29 cellular contexts compared by ENCODE assay signal in the genomic region with DNA sequence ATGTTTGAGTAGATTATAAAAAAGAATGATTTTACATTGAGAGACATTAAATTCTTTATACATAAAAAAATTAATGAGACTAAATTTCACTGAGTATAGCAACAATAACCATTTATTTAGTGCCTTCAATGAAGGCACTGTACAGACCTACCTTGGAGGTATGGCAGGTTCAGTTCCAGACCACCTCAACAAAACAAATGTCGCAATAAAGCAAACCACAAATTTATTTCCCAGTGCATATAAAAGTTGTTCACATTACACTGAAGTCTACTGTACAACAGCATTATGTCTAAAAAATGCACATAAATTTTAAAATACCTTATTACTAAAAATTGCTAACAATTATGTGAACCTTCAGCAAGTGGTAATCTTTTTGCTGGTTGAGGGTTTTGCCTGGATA.
"Had no signal": no experiment of that assay in that cellular context is flagged by ENCODE, and none has a peak within 500 bp of the region (broad histone marks: within the 10 kb centered on the region; RNA-seq: fewer than 3 reads in every experiment).

No MANE protein-coding gene starts in this region.

- H3K9me3 ChIP-seq: adrenal gland, body of pancreas, colonic mucosa, esophagus squamous epithelium had no signal

- H3K27ac ChIP-seq: adrenal gland, body of pancreas, colonic mucosa, epithelial cell of prostate, esophagus squamous epithelium had no signal

- H3K27ac Mint-ChIP-seq: activated CD4-positive, alpha-beta memory T cell treated with anti-CD3 and anti-CD28 coated beads for 36 hours; activated CD4-positive, alpha-beta T cell treated with anti-CD3 and anti-CD28 coated beads for 36 hours; activated CD4-positive, alpha-beta T cell treated with anti-CD3 and anti-CD28 coated beads, Interleukin-2, amount 10 ng/mL, durations not matched to agents 24 days and 14 days; activated CD8-positive, alpha-beta memory T cell treated with anti-CD3 and anti-CD28 coated beads, Interleukin-2, amount 10 ng/mL, durations not matched to agents 7 days and 5 days; activated naive CD4-positive, alpha-beta T cell treated with anti-CD3 and anti-CD28 coated beads, Interleukin-2, amount 10 ng/mL, durations not matched to agents 7 days and 5 days; activated naive CD8-positive, alpha-beta T cell treated with anti-CD3 and anti-CD28 coated beads for 36 hours; activated naive CD8-positive, alpha-beta T cell treated with anti-CD3 and anti-CD28 coated beads, Interleukin-2, amount 50 U/mL, for 24 hours; activated T-cell treated with anti-CD3 and anti-CD28 coated beads, Interleukin-2, amount 50 U/mL, for 24 hours; activated T-cell treated with anti-CD3 and anti-CD28 coated beads, Interleukin-2, amount 50 U/mL, for 72 hours had no signal

- H3K4me3 ChIP-seq: adrenal gland, body of pancreas, colonic mucosa, esophagus squamous epithelium had no signal

- H3K4me1 ChIP-seq: adrenal gland, body of pancreas, colonic mucosa, esophagus squamous epithelium had no signal

- H3K9me3 Mint-ChIP-seq: activated CD4-positive, alpha-beta memory T cell treated with anti-CD3 and anti-CD28 coated beads for 36 hours; activated CD4-positive, alpha-beta T cell treated with anti-CD3 and anti-CD28 coated beads, Interleukin-2, amount 10 ng/mL, durations not matched to agents 24 days and 14 days; activated naive CD4-positive, alpha-beta T cell treated with anti-CD3 and anti-CD28 coated beads, Interleukin-2, amount 10 ng/mL, durations not matched to agents 7 days and 5 days; activated naive CD8-positive, alpha-beta T cell treated with anti-CD3 and anti-CD28 coated beads for 36 hours; activated naive CD8-positive, alpha-beta T cell treated with anti-CD3 and anti-CD28 coated beads, Interleukin-2, amount 50 U/mL, for 24 hours; activated T-cell treated with anti-CD3 and anti-CD28 coated beads, Interleukin-2, amount 50 U/mL, for 24 hours; activated T-cell treated with anti-CD3 and anti-CD28 coated beads, Interleukin-2, amount 50 U/mL, for 72 hours had no signal

- H3K4me3 Mint-ChIP-seq: activated CD4-positive, alpha-beta memory T cell treated with anti-CD3 and anti-CD28 coated beads for 36 hours; activated CD4-positive, alpha-beta T cell treated with anti-CD3 and anti-CD28 coated beads for 36 hours; activated CD4-positive, alpha-beta T cell treated with anti-CD3 and anti-CD28 coated beads, Interleukin-2, amount 10 ng/mL, durations not matched to agents 24 days and 14 days; activated CD8-positive, alpha-beta memory T cell treated with anti-CD3 and anti-CD28 coated beads, Interleukin-2, amount 10 ng/mL, durations not matched to agents 7 days and 5 days; activated naive CD4-positive, alpha-beta T cell treated with anti-CD3 and anti-CD28 coated beads, Interleukin-2, amount 10 ng/mL, durations not matched to agents 7 days and 5 days; activated naive CD8-positive, alpha-beta T cell treated with anti-CD3 and anti-CD28 coated beads for 36 hours; activated naive CD8-positive, alpha-beta T cell treated with anti-CD3 and anti-CD28 coated beads, Interleukin-2, amount 50 U/mL, for 24 hours; activated T-cell treated with anti-CD3 and anti-CD28 coated beads, Interleukin-2, amount 50 U/mL, for 24 hours; activated T-cell treated with anti-CD3 and anti-CD28 coated beads, Interleukin-2, amount 50 U/mL, for 72 hours had no signal

- DNase-seq: activated CD4-positive, alpha-beta memory T cell treated with anti-CD3 and anti-CD28 coated beads for 36 hours; activated CD4-positive, alpha-beta T cell treated with anti-CD3 and anti-CD28 coated beads for 36 hours; activated CD4-positive, alpha-beta T cell treated with anti-CD3 and anti-CD28 coated beads, Interleukin-2, amount 10 ng/mL, durations not matched to agents 24 days and 14 days; activated CD4-positive, CD25-positive, alpha-beta regulatory T cell; activated CD4-positive, CD25-positive, alpha-beta regulatory T cell treated with anti-CD3 and anti-CD28 coated beads, Interleukin-2, amount 50 U/mL, for 72 hours; activated CD8-positive, alpha-beta memory T cell treated with anti-CD3 and anti-CD28 coated beads, Interleukin-2, amount 10 ng/mL, durations not matched to agents 7 days and 5 days; activated CD8-positive, alpha-beta memory T cell treated with anti-CD3 and anti-CD28 coated beads, Interleukin-2, amount 50 U/mL, for 48 hours; activated gamma-delta T cell; activated naive CD4-positive, alpha-beta T cell; activated naive CD4-positive, alpha-beta T cell treated with anti-CD3 and anti-CD28 coated beads, Interleukin-2, amount 10 ng/mL, durations not matched to agents 7 days and 5 days; activated naive CD8-positive, alpha-beta T cell treated with anti-CD3 and anti-CD28 coated beads for 36 hours; activated naive CD8-positive, alpha-beta T cell treated with anti-CD3 and anti-CD28 coated beads, Interleukin-2, amount 50 U/mL, for 24 hours; activated T-cell treated with anti-CD3 and anti-CD28 coated beads for 4 hours; activated T-cell treated with anti-CD3 and anti-CD28 coated beads, Interleukin-2, amount 50 U/mL, for 24 hours; activated T-cell treated with anti-CD3 and anti-CD28 coated beads, Interleukin-2, amount 50 U/mL, for 72 hours; adrenal gland; amygdala; aorta; body of pancreas; caudate nucleus; cerebellar nuclear complex; colonic mucosa; effector CD8-positive, alpha-beta T cell; esophagus squamous epithelium; head of caudate nucleus; T-helper 2 cell had no signal

- H3K27me3 Mint-ChIP-seq: activated CD4-positive, alpha-beta memory T cell treated with anti-CD3 and anti-CD28 coated beads for 36 hours; activated CD4-positive, alpha-beta T cell treated with anti-CD3 and anti-CD28 coated beads for 36 hours; activated CD4-positive, alpha-beta T cell treated with anti-CD3 and anti-CD28 coated beads, Interleukin-2, amount 10 ng/mL, durations not matched to agents 24 days and 14 days; activated CD8-positive, alpha-beta memory T cell treated with anti-CD3 and anti-CD28 coated beads, Interleukin-2, amount 10 ng/mL, durations not matched to agents 7 days and 5 days; activated naive CD4-positive, alpha-beta T cell treated with anti-CD3 and anti-CD28 coated beads, Interleukin-2, amount 10 ng/mL, durations not matched to agents 7 days and 5 days; activated naive CD8-positive, alpha-beta T cell treated with anti-CD3 and anti-CD28 coated beads for 36 hours; activated naive CD8-positive, alpha-beta T cell treated with anti-CD3 and anti-CD28 coated beads, Interleukin-2, amount 50 U/mL, for 24 hours; activated T-cell treated with anti-CD3 and anti-CD28 coated beads, Interleukin-2, amount 50 U/mL, for 24 hours had no signal

- H3K4me1 Mint-ChIP-seq: activated naive CD4-positive, alpha-beta T cell treated with anti-CD3 and anti-CD28 coated beads, Interleukin-2, amount 10 ng/mL, durations not matched to agents 7 days and 5 days had no signal

- H3K36me3 Mint-ChIP-seq: activated CD4-positive, alpha-beta memory T cell treated with anti-CD3 and anti-CD28 coated beads for 36 hours had no signal

- H3K36me3 ChIP-seq: adrenal gland, colonic mucosa had no signal

- FAIRE-seq: endothelial cell of umbilical vein, frontal cortex had no signal

- ATAC-seq: activated CD4-positive, alpha-beta T cell treated with anti-CD3 and anti-CD28 coated beads for 36 hours; activated CD8-positive, alpha-beta memory T cell treated with anti-CD3 and anti-CD28 coated beads, Interleukin-2, amount 10 ng/mL, durations not matched to agents 7 days and 5 days; activated naive CD8-positive, alpha-beta T cell treated with anti-CD3 and anti-CD28 coated beads, Interleukin-2, amount 50 U/mL, for 24 hours; activated T-cell treated with anti-CD3 and anti-CD28 coated beads, Interleukin-2, amount 50 U/mL, for 72 hours; body of pancreas had no signal

- H3K27me3 ChIP-seq: adrenal gland, body of pancreas, colonic mucosa, esophagus squamous epithelium had no signal
